Comparison of ENCODE assay signal across 17 cellular contexts in genomic region chr16:85195271-85195647, GRCh38.
"Had no signal": no experiment of that assay in that cellular context is flagged by ENCODE, and none has a peak within 500 bp of the region (broad histone marks: within the 10 kb centered on the region; RNA-seq: fewer than 3 reads in every experiment).

No MANE protein-coding gene starts in this region.

- H3K9me3 Mint-ChIP-seq: endodermal cell had no signal

- H3K36me3 Mint-ChIP-seq: T-cell had no signal

- DNase-seq: activated CD4-positive, alpha-beta T cell treated with anti-CD3 and anti-CD28 coated beads, Interleukin-2, amount 50 U/mL, for 1 hour; activated CD8-positive, alpha-beta memory T cell treated with anti-CD3 and anti-CD28 coated beads for 24 hours; activated naive CD4-positive, alpha-beta T cell treated with Interleukin-2 at 50 U/mL for 16 hours; dorsolateral prefrontal cortex; endodermal cell; hypothalamus; kidney; mesendoderm; stimulated activated CD4-positive, alpha-beta T cell treated with anti-CD3 and anti-CD28 coated beads, Interleukin-4, amount 100 ng/mL, for 1 hour; stimulated activated naive CD4-positive, alpha-beta T cell; T-cell; T-helper 9 cell; upper lobe of right lung had no signal

- H3K9me3 ChIP-seq: pancreas, suprapubic skin, upper lobe of right lung had no signal

- H3K27me3 ChIP-seq: cardiac muscle cell, dorsolateral prefrontal cortex, pancreas, suprapubic skin, upper lobe of right lung had no signal

- H3K27ac ChIP-seq: dorsolateral prefrontal cortex, SK-N-MC, upper lobe of right lung had no signal

- H3K4me3 Mint-ChIP-seq: endodermal cell, T-cell had no signal

- H3K4me1 Mint-ChIP-seq: T-cell had no signal

- H3K27ac Mint-ChIP-seq: endodermal cell, T-cell had no signal

- ATAC-seq: T-cell, upper lobe of right lung had no signal

- H3K4me3 ChIP-seq: cardiac muscle cell, dorsolateral prefrontal cortex, pancreas, SK-N-MC, suprapubic skin, upper lobe of right lung had no signal

- H3K36me3 ChIP-seq: cardiac muscle cell, pancreas, suprapubic skin, upper lobe of right lung had no signal
